In genomic region chr7:13949450-13949849, GRCh38 we compare ENCODE assay signal across 1 cellular context.
TF ChIP-seq lines count a peak whose summit lies in the region.

No MANE protein-coding gene starts in this region.

TF ChIP-seq in HEK293, 187 proteins besides CTCF, POLR2A, EP300 and RAD21 (continued from another document and continues in another):
- TF ChIP-seq ZNF449 (tag by site-specific recombination; IDR thresholded peaks at IDR 0.05) (no peak), ZNF549 (tag by site-specific recombination; IDR thresholded peaks at IDR 0.05) (no peak), ZBTB6 (tag by site-specific recombination; IDR thresholded peaks at IDR 0.05) (no peak), SP3 (tag by site-specific recombination; IDR thresholded peaks at IDR 0.05) (no peak), ZNF692 (tag by site-specific recombination; IDR thresholded peaks at IDR 0.05) (no peak), ZNF585B (tag by site-specific recombination; IDR thresholded peaks at IDR 0.05) (no peak), SALL2 (tag by site-specific recombination; IDR thresholded peaks at IDR 0.05; ENCODE audit: borderline replicate concordance) (no peak), ZNF18 (tag by site-specific recombination; IDR thresholded peaks at IDR 0.05) (peak; percentile 93), ZNF121 (tag by site-specific recombination; IDR thresholded peaks at IDR 0.05) (no peak), BCL11B (tag by site-specific recombination; IDR thresholded peaks at IDR 0.05; ENCODE audit: low read depth) (no peak), ZNF391 (tag by site-specific recombination; IDR thresholded peaks at IDR 0.05; ENCODE audit: borderline replicate concordance, low read depth) (no peak), ZNF624 (tag by site-specific recombination; IDR thresholded peaks at IDR 0.05) (no peak), INSM2 (tag by site-specific recombination; IDR thresholded peaks at IDR 0.05) (no peak), ZNF239 (tag by site-specific recombination; IDR thresholded peaks at IDR 0.05) (no peak), HIC1 (tag by site-specific recombination; IDR thresholded peaks at IDR 0.05) (no peak), ZBTB11 (tag by site-specific recombination; conservative IDR thresholded peaks at IDR 0.05; ENCODE audit: low read depth) (no peak), ZNF776 (tag by site-specific recombination; IDR thresholded peaks at IDR 0.05; ENCODE audit: borderline replicate concordance) (no peak), ZNF785 (tag by site-specific recombination; IDR thresholded peaks at IDR 0.05) (no peak), ZFP37 (tag by site-specific recombination; IDR thresholded peaks at IDR 0.05) (no peak), ZNF132 (tag by site-specific recombination; IDR thresholded peaks at IDR 0.05; ENCODE audit: borderline replicate concordance) (no peak), BCL11A (tag by site-specific recombination; IDR thresholded peaks at IDR 0.05; ENCODE audit: low read depth) (peak; percentile 32; the same call in 1 of the 2 replicates), KLF17 (tag by site-specific recombination; IDR thresholded peaks at IDR 0.05) (no peak), SP2 (tag by site-specific recombination; IDR thresholded peaks at IDR 0.05) (no peak), ZNF404 (tag by site-specific recombination; IDR thresholded peaks at IDR 0.05) (no peak), ZNF23 (tag by site-specific recombination; IDR thresholded peaks at IDR 0.05; ENCODE audit: borderline replicate concordance) (no peak), ZNF768 (tag by site-specific recombination; IDR thresholded peaks at IDR 0.05) (no peak), ZNF426 (tag by site-specific recombination; IDR thresholded peaks at IDR 0.05) (no peak), BCL6B (tag by site-specific recombination; IDR thresholded peaks at IDR 0.05) (peak; percentile 82), ZNF555 (tag by site-specific recombination; conservative IDR thresholded peaks at IDR 0.05) (no peak), GLIS2 (tag by site-specific recombination; IDR thresholded peaks at IDR 0.05) (no peak), ZNF280D (tag by site-specific recombination; IDR thresholded peaks at IDR 0.05) (no peak), ZBTB20 (tag by site-specific recombination; IDR thresholded peaks at IDR 0.05) (no peak), ZNF626 (tag by site-specific recombination; IDR thresholded peaks at IDR 0.05) (no peak), ATF2 (tag by site-specific recombination; IDR thresholded peaks at IDR 0.05; ENCODE audit: low read depth) (no peak)
